Comparison of ENCODE assay signal across 16 cellular contexts in genomic region chr5:153584561-153585359, GRCh38.
A peak's percentile ranks its signal among the peaks of the same experiment; 100 is the strongest.
DNase-seq lines count a peak whose midpoint lies in the region; ATAC-seq and TF ChIP-seq lines count a peak whose summit lies in the region.
"Had no signal": no experiment of that assay in that cellular context is flagged by ENCODE, and none has a peak within 500 bp of the region (broad histone marks: within the 10 kb centered on the region; RNA-seq: fewer than 3 reads in every experiment).

No MANE protein-coding gene starts in this region.

- H3K4me3 Mint-ChIP-seq in neural progenitor cell: no peak overlapping the region
- H3K4me3 Mint-ChIP-seq: H9 had no signal

- H3K27me3 ChIP-seq in neural progenitor cell: no peaks in the 10 kb centered on the region
- no peaks in the 10 kb centered on the region for H3K27me3 ChIP-seq in PC-9 (ENCODE audit: insufficient read depth, low read depth)
- H3K27me3 ChIP-seq: BLaER1 treated with 17β-estradiol and CSF1 and Interleukin-3, amounts not matched to agents 10 nM and 100 nM; Peyer's patch; SJSA1 had no signal

- TF ChIP-seq CTCF in AG10803 (conservative IDR thresholded peaks at IDR 0.05; ENCODE audit: low read length) (no peak), fibroblast of villous mesenchyme (IDR thresholded peaks at IDR 0.05; ENCODE audit: insufficient read depth, low read depth, low read length) (no peak), neural progenitor cell (IDR thresholded peaks at IDR 0.05) (no peak), PC-9 (conservative IDR thresholded peaks at IDR 0.05) (no peak)

- no peaks in the 10 kb centered on the region for H3K9me2 ChIP-seq in PC-9 (ENCODE audit: insufficient read depth)

- H3K79me2 ChIP-seq in neural progenitor cell (ENCODE audit: low read depth): no peaks in the 10 kb centered on the region
- no peaks in the 10 kb centered on the region for H3K79me2 ChIP-seq in PC-9 (ENCODE audit: low read depth)

- POLR2A ChIA-PET in PC-9 (lab: Charles Lee; ENCODE audit: unreplicated experiment): no interaction called here

- H3K9ac ChIP-seq in neural progenitor cell: no peak overlapping the region
- H3K9ac ChIP-seq: BLaER1 treated with 17β-estradiol and CSF1 and Interleukin-3, amounts not matched to agents 10 nM and 100 nM had no signal

- H3K27ac Mint-ChIP-seq in neural progenitor cell: peak overlapping the region; percentile 74
- H3K27ac Mint-ChIP-seq: H9 had no signal

- H3F3A ChIP-seq in neural progenitor cell (ENCODE audit: low read depth) (no peaks in the 10 kb centered on the region), PC-9 (ENCODE audit: insufficient read depth, low read depth) (no peaks in the 10 kb centered on the region)

- no peak overlapping the region for H2AFZ ChIP-seq in neural progenitor cell (replicated peaks)
- H2AFZ ChIP-seq in PC-9: no peak overlapping the region

- no peaks in the 10 kb centered on the region for H3K9me3 ChIP-seq in neural progenitor cell (ENCODE audit: low read depth)
- H3K9me3 ChIP-seq in PC-9 (ENCODE audit: insufficient read depth, low read depth): no peaks in the 10 kb centered on the region
- H3K9me3 ChIP-seq: BLaER1 treated with 17β-estradiol and CSF1 and Interleukin-3, amounts not matched to agents 10 nM and 100 nM; Peyer's patch; SJSA1 had no signal

- no peak overlapping the region for H3K4me2 ChIP-seq in neural progenitor cell
- no peak overlapping the region for H3K4me2 ChIP-seq in PC-9

- H3K4me1 ChIP-seq in neural progenitor cell (peaks cover 11% of the 10 kb centered on the region), PC-9 (replicated peaks; ENCODE audit: insufficient read depth) (no peaks in the 10 kb centered on the region)
- H3K4me1 ChIP-seq: Peyer's patch had no signal

- H3K27ac ChIP-seq in neural progenitor cell (no peak overlapping the region), PC-9 (no peak overlapping the region)
- H3K27ac ChIP-seq: BLaER1 treated with 17β-estradiol and CSF1 and Interleukin-3, amounts not matched to agents 10 nM and 100 nM; HL-60; Peyer's patch; SJSA1 had no signal

- H3K36me3 Mint-ChIP-seq in neural progenitor cell: peaks cover 4% of the 10 kb centered on the region

- CTCF ChIA-PET in PC-9 (lab: Charles Lee): interaction anchor here (0.6 kb wide), 1 partner anchor 104 kb away, joined by 16 read pairs; no protein-coding TSS in a partner anchor

- peaks cover 3% of the 10 kb centered on the region for H3K27me3 Mint-ChIP-seq in neural progenitor cell (ENCODE audit: insufficient read depth, low read depth)

- DNase-seq in AG10803 (ENCODE audit: low read depth) (peak; percentile 71), LHCN-M2 (ENCODE audit: low read depth) (peak; percentile 52), fibroblast of villous mesenchyme (ENCODE audit: low read depth) (peak; percentile 39), neural progenitor cell (ENCODE audit: low spot score) (no peak), dermis blood vessel endothelial cell (no peak), PC-9 (no peak), NCI-H226 (no peak)
- DNase-seq: DND-41, H9, NCI-H1417 treated with DMSO at 0.1 percent for 48 hours, NCI-H1930, Peyer's patch had no signal

- BruUV-seq in PC-9 (replicated peaks; lab: Mats Ljungman, UMichigan): no TSS peak

- peaks cover 22% of the 10 kb centered on the region for H3K4me1 Mint-ChIP-seq in neural progenitor cell

- intact Hi-C loops in PC-9 (cut with micrococcal nuclease; ENCODE audit: unreplicated experiment): no loop called here

- H3K9me3 Mint-ChIP-seq in neural progenitor cell: peaks cover 4% of the 10 kb centered on the region
- H3K9me3 Mint-ChIP-seq: H9 had no signal

- no peak for ATAC-seq in GM18861 (IDR thresholded peaks at IDR 0.05; ENCODE audit: unreplicated experiment)

- H4K20me1 ChIP-seq in neural progenitor cell (ENCODE audit: low read depth) (no peaks in the 10 kb centered on the region), PC-9 (ENCODE audit: insufficient read depth) (no peaks in the 10 kb centered on the region)
- H4K20me1 ChIP-seq: BLaER1 treated with 17β-estradiol and CSF1 and Interleukin-3, amounts not matched to agents 10 nM and 100 nM had no signal

- no peak overlapping the region for H3K4me3 ChIP-seq in AG10803 (ENCODE audit: low read length)
- no peak overlapping the region for H3K4me3 ChIP-seq in fibroblast of villous mesenchyme (ENCODE audit: low read depth, low read length)
- no peak overlapping the region for H3K4me3 ChIP-seq in neural progenitor cell
- H3K4me3 ChIP-seq in PC-9: no peak overlapping the region
- H3K4me3 ChIP-seq: BLaER1 treated with 17β-estradiol and CSF1 and Interleukin-3, amounts not matched to agents 10 nM and 100 nM; Peyer's patch; SJSA1 had no signal

- H3K36me3 ChIP-seq in neural progenitor cell (no peaks in the 10 kb centered on the region), PC-9 (ENCODE audit: low read depth) (no peaks in the 10 kb centered on the region)
- H3K36me3 ChIP-seq: BLaER1 treated with 17β-estradiol and CSF1 and Interleukin-3, amounts not matched to agents 10 nM and 100 nM; Peyer's patch; SJSA1 had no signal

Comparison
In these comparisons a context has a peak if more than half of its experiments do, and no peak if none do; other contexts are left out.
1. DNase-seq: peak in AG10803 (single experiment), LHCN-M2 (single experiment) and fibroblast of villous mesenchyme (single experiment); none in neural progenitor cell (single experiment), dermis blood vessel endothelial cell (single experiment), PC-9 (0 of 2) and NCI-H226 (single experiment).